24 cellular contexts compared by ENCODE assay signal in genomic region chr6:150930816-150931215, GRCh38.
A peak's percentile ranks its signal among the peaks of the same experiment; 100 is the strongest.
DNase-seq lines count a peak whose midpoint lies in the region; ATAC-seq, FAIRE-seq and TF ChIP-seq lines count a peak whose summit lies in the region.
"Had no signal": no experiment of that assay in that cellular context is flagged by ENCODE, and none has a peak within 500 bp of the region (broad histone marks: within the 10 kb centered on the region; RNA-seq: fewer than 3 reads in every experiment).

No MANE protein-coding gene starts in this region.

- no peaks in the 10 kb centered on the region for H3K27me3 Mint-ChIP-seq in astrocyte (ENCODE audit: low read depth, unreplicated experiment)
- H3K27me3 Mint-ChIP-seq: activated naive CD8-positive, alpha-beta T cell treated with anti-CD3 and anti-CD28 coated beads, Interleukin-2, amount 50 U/mL, for 24 hours; effector memory CD8-positive, alpha-beta T cell had no signal

- peaks cover under 1% of the 10 kb centered on the region for H3K36me3 ChIP-seq in astrocyte (ENCODE audit: insufficient read depth, low read length)
- H3K36me3 ChIP-seq: esophagus squamous epithelium, left ventricle myocardium inferior had no signal

- no peak for TF ChIP-seq CTCF in astrocyte (IDR thresholded peaks at IDR 0.05; ENCODE audit: insufficient read depth, low read depth, low read length)
- TF ChIP-seq CTCF in fibroblast of the aortic adventitia (IDR thresholded peaks at IDR 0.05; ENCODE audit: insufficient read depth, low read length): no peak

- ATAC-seq in GM21367 (IDR thresholded peaks at IDR 0.05; ENCODE audit: unreplicated experiment): no peak
- ATAC-seq: activated naive CD8-positive, alpha-beta T cell treated with anti-CD3 and anti-CD28 coated beads, Interleukin-2, amount 50 U/mL, for 24 hours; effector memory CD8-positive, alpha-beta T cell; K562 had no signal

- peak overlapping the region; percentile 44 for H3K9ac ChIP-seq in astrocyte (ENCODE audit: low read length)

- no peaks in the 10 kb centered on the region for H4K20me1 ChIP-seq in astrocyte (ENCODE audit: insufficient read depth, low read length)

- H3K27ac ChIP-seq in astrocyte (ENCODE audit: low read depth, low read length): peak overlapping the region; percentile 73
- H3K27ac ChIP-seq: esophagus squamous epithelium, left ventricle myocardium inferior had no signal

- no peak for FAIRE-seq in astrocyte (lab: Jason Lieb, UNC)
- FAIRE-seq: GM12891, H54, K562, urothelium cell line had no signal

- DNase-seq in GM03348 (ENCODE audit: low spot score) (peak; percentile 71), astrocyte (ENCODE audit: low read depth) (peak; percentile 90), fibroblast of the aortic adventitia (ENCODE audit: low read depth) (peak; percentile 96), stromal cell of bone marrow (ENCODE audit: low read depth) (peak; percentile 76), Kasumi-1 (lab: John Stamatoyannopoulos, UW) (no peak), HK-2 (ENCODE audit: unreplicated experiment) (no peak), NCI-H748 (lab: John Stamatoyannopoulos, UW; ENCODE audit: unreplicated experiment) (no peak)
- DNase-seq: activated CD4-positive, alpha-beta T cell treated with anti-CD3 and anti-CD28 coated beads for 4 hours; activated naive CD8-positive, alpha-beta T cell treated with anti-CD3 and anti-CD28 coated beads, Interleukin-2, amount 50 U/mL, for 24 hours; cerebellar nuclear complex; effector memory CD8-positive, alpha-beta T cell; esophagus squamous epithelium; GDM1; immature natural killer cell; left ventricle myocardium inferior; NCI-H1694; substantia nigra had no signal

- peaks cover 4% of the 10 kb centered on the region for H3K4me1 ChIP-seq in astrocyte (ENCODE audit: insufficient read depth, low read length)

- H3K27me3 ChIP-seq in astrocyte (ENCODE audit: insufficient read depth, low read length): no peaks in the 10 kb centered on the region
- H3K27me3 ChIP-seq: esophagus squamous epithelium had no signal

- H3K9me3 ChIP-seq in astrocyte (ENCODE audit: insufficient read depth, low read depth, low read length): no peaks in the 10 kb centered on the region
- H3K9me3 ChIP-seq: esophagus squamous epithelium, left ventricle myocardium inferior had no signal

- no peak overlapping the region for H3K4me3 Mint-ChIP-seq in astrocyte (ENCODE audit: unreplicated experiment)
- H3K4me3 Mint-ChIP-seq: activated naive CD8-positive, alpha-beta T cell treated with anti-CD3 and anti-CD28 coated beads, Interleukin-2, amount 50 U/mL, for 24 hours; CD14-positive monocyte; effector memory CD8-positive, alpha-beta T cell; immature natural killer cell; T-helper 1 cell treated with Interleukin-12 subunit alpha and Interleukin-12 subunit beta and Interleukin-4 antibody, amounts not matched to agents 30 μg/mL and 1 μg/mL, for 36 hours had no signal

- H3K4me3 ChIP-seq in astrocyte (ENCODE audit: insufficient read depth, low read depth, low read length) (no peak overlapping the region), fibroblast of the aortic adventitia (ENCODE audit: low read depth, low read length) (no peak overlapping the region)
- H3K4me3 ChIP-seq: esophagus squamous epithelium, K562, left ventricle myocardium inferior had no signal

- H2AFZ ChIP-seq in astrocyte (ENCODE audit: low read depth, low read length): no peak overlapping the region

- H3K9me3 Mint-ChIP-seq in astrocyte (ENCODE audit: unreplicated experiment): no peaks in the 10 kb centered on the region
- H3K9me3 Mint-ChIP-seq: activated naive CD8-positive, alpha-beta T cell treated with anti-CD3 and anti-CD28 coated beads, Interleukin-2, amount 50 U/mL, for 24 hours; CD14-positive monocyte; effector memory CD8-positive, alpha-beta T cell; immature natural killer cell; T-helper 1 cell treated with Interleukin-12 subunit alpha and Interleukin-12 subunit beta and Interleukin-4 antibody, amounts not matched to agents 30 μg/mL and 1 μg/mL, for 36 hours had no signal

- H3K4me1 Mint-ChIP-seq in astrocyte (ENCODE audit: low read depth, unreplicated experiment): peaks cover 23% of the 10 kb centered on the region
- H3K4me1 Mint-ChIP-seq: activated naive CD8-positive, alpha-beta T cell treated with anti-CD3 and anti-CD28 coated beads, Interleukin-2, amount 50 U/mL, for 24 hours; immature natural killer cell had no signal

- H3K79me2 ChIP-seq in astrocyte (ENCODE audit: insufficient read depth, low read length): no peaks in the 10 kb centered on the region

- H3K36me3 Mint-ChIP-seq in astrocyte (ENCODE audit: low read depth, unreplicated experiment): peaks cover 19% of the 10 kb centered on the region
- H3K36me3 Mint-ChIP-seq: immature natural killer cell had no signal

- H3K27ac Mint-ChIP-seq in astrocyte (ENCODE audit: unreplicated experiment): no peak overlapping the region
- H3K27ac Mint-ChIP-seq: activated naive CD8-positive, alpha-beta T cell treated with anti-CD3 and anti-CD28 coated beads, Interleukin-2, amount 50 U/mL, for 24 hours; CD14-positive monocyte; effector memory CD8-positive, alpha-beta T cell; immature natural killer cell; T-helper 1 cell treated with Interleukin-12 subunit alpha and Interleukin-12 subunit beta and Interleukin-4 antibody, amounts not matched to agents 30 μg/mL and 1 μg/mL, for 36 hours had no signal

- no peak overlapping the region for H3K4me2 ChIP-seq in astrocyte (ENCODE audit: low read length)

Comparison
In these comparisons a context has a peak if more than half of its experiments do, and no peak if none do; other contexts are left out.
1. DNase-seq: peak in GM03348 (single experiment), astrocyte (single experiment), fibroblast of the aortic adventitia (single experiment) and stromal cell of bone marrow (single experiment); none in Kasumi-1 (0 of 2), HK-2 (single experiment) and NCI-H748 (single experiment).